Comparison of ENCODE assay signal across 19 cellular contexts in genomic region chr5:82784521-82784920, GRCh38.
"Had no signal": no experiment of that assay in that cellular context is flagged by ENCODE, and none has a peak within 500 bp of the region (broad histone marks: within the 10 kb centered on the region; RNA-seq: fewer than 3 reads in every experiment).

No MANE protein-coding gene starts in this region.

- H2AFZ ChIP-seq: hepatocyte had no signal

- H3K4me3 Mint-ChIP-seq: naive thymus-derived CD4-positive, alpha-beta T cell; nephron progenitor cell; stimulated activated naive B cell treated with anti-CD40 and anti-IgM and Interleukin-4, amounts not matched to agents 10 μg/mL and 1 μg/mL and 100 μg/mL, for 72 hours; stimulated activated naive CD8-positive, alpha-beta T cell treated with anti-CD3 and anti-CD28 coated beads, Interleukin-15, amount 100 ng/mL, for 72 hours had no signal

- FAIRE-seq: kidney had no signal

- H3K36me3 ChIP-seq: esophagus squamous epithelium, neutrophil, sigmoid colon, tibial nerve, upper lobe of right lung had no signal

- H3K27me3 Mint-ChIP-seq: stimulated activated naive B cell treated with anti-CD40 and anti-IgM and Interleukin-4, amounts not matched to agents 10 μg/mL and 1 μg/mL and 100 μg/mL, for 72 hours; stimulated activated naive CD8-positive, alpha-beta T cell treated with anti-CD3 and anti-CD28 coated beads, Interleukin-15, amount 100 ng/mL, for 72 hours had no signal

- H3K27ac Mint-ChIP-seq: naive thymus-derived CD4-positive, alpha-beta T cell; nephron progenitor cell; stimulated activated naive B cell treated with anti-CD40 and anti-IgM and Interleukin-4, amounts not matched to agents 10 μg/mL and 1 μg/mL and 100 μg/mL, for 72 hours; stimulated activated naive CD8-positive, alpha-beta T cell treated with anti-CD3 and anti-CD28 coated beads, Interleukin-15, amount 100 ng/mL, for 72 hours had no signal

- H3K4me1 ChIP-seq: esophagus squamous epithelium, psoas muscle, sigmoid colon, testis, tibial nerve, upper lobe of right lung had no signal

- H3K36me3 Mint-ChIP-seq: naive thymus-derived CD4-positive, alpha-beta T cell; stimulated activated naive B cell treated with anti-CD40 and anti-IgM and Interleukin-4, amounts not matched to agents 10 μg/mL and 1 μg/mL and 100 μg/mL, for 72 hours had no signal

- H3K4me2 ChIP-seq: hepatocyte had no signal

- H3K79me2 ChIP-seq: hepatocyte had no signal

- H3K27ac ChIP-seq: esophagus squamous epithelium, hepatocyte, neutrophil, psoas muscle, sigmoid colon, skin epidermis, testis, tibial nerve, upper lobe of right lung had no signal

- H3K4me1 Mint-ChIP-seq: naive thymus-derived CD4-positive, alpha-beta T cell; nephron progenitor cell; stimulated activated naive B cell treated with anti-CD40 and anti-IgM and Interleukin-4, amounts not matched to agents 10 μg/mL and 1 μg/mL and 100 μg/mL, for 72 hours; stimulated activated naive CD8-positive, alpha-beta T cell treated with anti-CD3 and anti-CD28 coated beads, Interleukin-15, amount 100 ng/mL, for 72 hours had no signal

- ATAC-seq: naive thymus-derived CD4-positive, alpha-beta T cell; psoas muscle; stimulated activated naive B cell treated with anti-CD40 and anti-IgM and Interleukin-4, amounts not matched to agents 10 μg/mL and 1 μg/mL and 100 μg/mL, for 72 hours; stimulated activated naive CD8-positive, alpha-beta T cell treated with anti-CD3 and anti-CD28 coated beads, Interleukin-15, amount 100 ng/mL, for 72 hours; upper lobe of right lung had no signal

- H3K4me3 ChIP-seq: esophagus squamous epithelium, hepatocyte, psoas muscle, sigmoid colon, skin epidermis, testis, tibial nerve, upper lobe of right lung had no signal

- H3K9me3 Mint-ChIP-seq: nephron progenitor cell; stimulated activated naive B cell treated with anti-CD40 and anti-IgM and Interleukin-4, amounts not matched to agents 10 μg/mL and 1 μg/mL and 100 μg/mL, for 72 hours; stimulated activated naive CD8-positive, alpha-beta T cell treated with anti-CD3 and anti-CD28 coated beads, Interleukin-15, amount 100 ng/mL, for 72 hours had no signal

- DNase-seq: effector memory CD4-positive, alpha-beta T cell; esophagus squamous epithelium; foreskin fibroblast; head of caudate nucleus; kidney; naive thymus-derived CD4-positive, alpha-beta T cell; nephron progenitor cell; psoas muscle; sigmoid colon; stimulated activated CD4-positive, alpha-beta T cell treated with anti-CD3 and anti-CD28 coated beads, Interleukin-2, amount 100 ng/mL, for 24 hours; stimulated activated CD4-positive, alpha-beta T cell treated with anti-CD3 and anti-CD28 coated beads, Interleukin-4, amount 100 ng/mL, for 4 hours; stimulated activated naive B cell treated with anti-CD40 and anti-IgM and Interleukin-4, amounts not matched to agents 10 μg/mL and 1 μg/mL and 100 μg/mL, for 72 hours; stimulated activated naive CD8-positive, alpha-beta T cell treated with anti-CD3 and anti-CD28 coated beads, Interleukin-15, amount 100 ng/mL, for 72 hours; testis; upper lobe of right lung had no signal

- H3K27me3 ChIP-seq: esophagus squamous epithelium, hepatocyte, neutrophil, sigmoid colon, testis, tibial nerve, upper lobe of right lung had no signal

- H3K9me3 ChIP-seq: esophagus squamous epithelium, neutrophil, psoas muscle, sigmoid colon, testis, tibial nerve, upper lobe of right lung had no signal
